18 cellular contexts compared by ENCODE assay signal in genomic region chr22:41204066-41204465, GRCh38. TPM values are rescaled to one million over a fixed set of nuclear protein-coding genes. Genes with fewer than 3 reads are reported as not detected.
DNase-seq lines count a peak whose midpoint lies in the region; ATAC-seq, FAIRE-seq and TF ChIP-seq lines count a peak whose summit lies in the region.
"Had no signal": no experiment of that assay in that cellular context is flagged by ENCODE, and none has a peak within 500 bp of the region (broad histone marks: within the 10 kb centered on the region; RNA-seq: fewer than 3 reads in every experiment).

No MANE protein-coding gene starts in this region.

- H3K36me3 Mint-ChIP-seq in T-helper 2 cell treated with Interferon-gamma antibody and Interleukin-4, amounts not matched to agents 5 μg/mL and 100 μg/mL, for 36 hours (ENCODE audit: low read depth): peaks cover 8% of the 10 kb centered on the region
- H3K36me3 Mint-ChIP-seq in brain (peaks cover 18% of the 10 kb centered on the region), neural crest cell (ENCODE audit: low read depth) (no peaks in the 10 kb centered on the region)
- H3K36me3 Mint-ChIP-seq in activated CD4-positive, alpha-beta T cell treated with anti-CD3 and anti-CD28 coated beads, Interleukin-2, amount 10 ng/mL, durations not matched to agents 7 days and 5 days (ENCODE audit: low read depth): peaks cover 3% of the 10 kb centered on the region

- TF ChIP-seq CTCF in brain (conservative IDR thresholded peaks at IDR 0.05) (no peak), neural crest cell (conservative IDR thresholded peaks at IDR 0.05) (no peak)

- DNase-seq in T-helper 2 cell treated with Interferon-gamma antibody and Interleukin-4, amounts not matched to agents 5 μg/mL and 100 μg/mL, for 36 hours (ENCODE audit: low spot score): no peak
- no peak for DNase-seq in T-helper 2 cell
- DNase-seq in MV-4-11 (lab: John Stamatoyannopoulos, UW): peak; percentile 15
- no peak for DNase-seq in neural crest cell (ENCODE audit: low read depth, low spot score)
- DNase-seq in urothelium cell line (ENCODE audit: low spot score): no peak
- DNase-seq in activated CD4-positive, alpha-beta T cell treated with anti-CD3 and anti-CD28 coated beads, Interleukin-2, amount 10 ng/mL, durations not matched to agents 7 days and 5 days: no peak
- DNase-seq: BE2C, head of caudate nucleus, NCI-H187 treated with DMSO at 0.1 percent for 48 hours, NCI-H226, NCI-H82, ovary, PC-3, right lobe of liver, SHP77 had no signal

- FAIRE-seq in urothelium cell line (lab: Jason Lieb, UNC): no peak
- FAIRE-seq: A204.1 had no signal

- H3K4me3 Mint-ChIP-seq in T-helper 2 cell treated with Interferon-gamma antibody and Interleukin-4, amounts not matched to agents 5 μg/mL and 100 μg/mL, for 36 hours: peak overlapping the region; percentile 64
- peak overlapping the region; percentile 44 to 94 (median 76) for H3K4me3 Mint-ChIP-seq in brain
- peak overlapping the region; percentile 73 for H3K4me3 Mint-ChIP-seq in neural crest cell
- H3K4me3 Mint-ChIP-seq in activated CD4-positive, alpha-beta T cell treated with anti-CD3 and anti-CD28 coated beads, Interleukin-2, amount 10 ng/mL, durations not matched to agents 7 days and 5 days: no peak overlapping the region

- POLR2A ChIA-PET in activated CD4-positive, alpha-beta T cell treated with anti-CD3 and anti-CD28 coated beads, Interleukin-2, amount 10 ng/mL, durations not matched to agents 7 days and 5 days (lab: Charles Lee): no interaction called here

- ATAC-seq in GM21723 (IDR thresholded peaks at IDR 0.05; ENCODE audit: unreplicated experiment): no peak

- H3K9me3 Mint-ChIP-seq in T-helper 2 cell treated with Interferon-gamma antibody and Interleukin-4, amounts not matched to agents 5 μg/mL and 100 μg/mL, for 36 hours: no peaks in the 10 kb centered on the region
- H3K9me3 Mint-ChIP-seq in brain (no peaks in the 10 kb centered on the region), neural crest cell (no peaks in the 10 kb centered on the region)
- H3K9me3 Mint-ChIP-seq in activated CD4-positive, alpha-beta T cell treated with anti-CD3 and anti-CD28 coated beads, Interleukin-2, amount 10 ng/mL, durations not matched to agents 7 days and 5 days: no peaks in the 10 kb centered on the region

- CTCF ChIA-PET in activated CD4-positive, alpha-beta T cell treated with anti-CD3 and anti-CD28 coated beads, Interleukin-2, amount 10 ng/mL, durations not matched to agents 7 days and 5 days (lab: Charles Lee): no interaction called here

- H3K27ac Mint-ChIP-seq in T-helper 2 cell treated with Interferon-gamma antibody and Interleukin-4, amounts not matched to agents 5 μg/mL and 100 μg/mL, for 36 hours: peak overlapping the region; percentile 70
- H3K27ac Mint-ChIP-seq in brain (peak overlapping the region in 1 of 5 experiments; percentile 65), neural crest cell (ENCODE audit: unreplicated experiment) (no peak overlapping the region)
- no peak overlapping the region for H3K27ac Mint-ChIP-seq in activated CD4-positive, alpha-beta T cell treated with anti-CD3 and anti-CD28 coated beads, Interleukin-2, amount 10 ng/mL, durations not matched to agents 7 days and 5 days

- H3K27me3 Mint-ChIP-seq in T-helper 2 cell treated with Interferon-gamma antibody and Interleukin-4, amounts not matched to agents 5 μg/mL and 100 μg/mL, for 36 hours (ENCODE audit: low read depth): peaks cover 23% of the 10 kb centered on the region
- peaks cover 21% of the 10 kb centered on the region for H3K27me3 Mint-ChIP-seq in brain
- peaks cover 32% of the 10 kb centered on the region for H3K27me3 Mint-ChIP-seq in neural crest cell (ENCODE audit: low read depth)
- peaks cover 30% of the 10 kb centered on the region for H3K27me3 Mint-ChIP-seq in activated CD4-positive, alpha-beta T cell treated with anti-CD3 and anti-CD28 coated beads, Interleukin-2, amount 10 ng/mL, durations not matched to agents 7 days and 5 days

- peaks cover 13% of the 10 kb centered on the region for H3K4me1 Mint-ChIP-seq in T-helper 2 cell treated with Interferon-gamma antibody and Interleukin-4, amounts not matched to agents 5 μg/mL and 100 μg/mL, for 36 hours (ENCODE audit: low read depth)
- H3K4me1 Mint-ChIP-seq in brain: peaks cover 36% of the 10 kb centered on the region
- H3K4me1 Mint-ChIP-seq in neural crest cell: peaks cover 14% of the 10 kb centered on the region
- H3K4me1 Mint-ChIP-seq in activated CD4-positive, alpha-beta T cell treated with anti-CD3 and anti-CD28 coated beads, Interleukin-2, amount 10 ng/mL, durations not matched to agents 7 days and 5 days: peaks cover 25% of the 10 kb centered on the region

RNA-seq across cellular contexts. Expression of gene L3MBTL2, which starts 1.0 kb away (rescaled TPM):
- polyA plus RNA-seq in brain (ENCODE audit: insufficient read depth, low read depth, low replicate concordance): 25.2 TPM
- 30.6 and 32.3 TPM in 2 replicates for total RNA-seq in neural crest cell
- 10 to 100 TPM; 37.0 to 37.2 TPM for total RNA-seq in activated CD4-positive, alpha-beta T cell treated with anti-CD3 and anti-CD28 coated beads, Interleukin-2, amount 10 ng/mL, durations not matched to agents 7 days and 5 days

RNA-seq across cellular contexts. Expression of gene CHADL, which starts 36.7 kb away (rescaled TPM):
- polyA plus RNA-seq in brain (ENCODE audit: insufficient read depth, low read depth, low replicate concordance): 36.5 TPM
- total RNA-seq in neural crest cell: 0.61 and 1.8 TPM in 2 replicates
- total RNA-seq in activated CD4-positive, alpha-beta T cell treated with anti-CD3 and anti-CD28 coated beads, Interleukin-2, amount 10 ng/mL, durations not matched to agents 7 days and 5 days: under 1 TPM; 0.17 to 0.35 TPM
